Comparison of ENCODE assay signal across 1 cellular context in genomic region chr18:23572012-23572411, GRCh38.
TF ChIP-seq lines count a peak whose summit lies in the region.

No MANE protein-coding gene starts in this region.

TF ChIP-seq in HepG2, 621 proteins besides CTCF, POLR2A, EP300 and RAD21 (continued from another document):
- TF ChIP-seq ZNF407 (CRISPR knock-in tag; IDR thresholded peaks at IDR 0.05; ENCODE audit: not compliant biosample characterization): no peak
- no peak for TF ChIP-seq MYNN (CRISPR knock-in tag; IDR thresholded peaks at IDR 0.05; ENCODE audit: low read depth)
- TF ChIP-seq BCL6 (CRISPR knock-in tag; IDR thresholded peaks at IDR 0.05): peak; percentile 98
- no peak for TF ChIP-seq ZMYM3 (CRISPR knock-in tag; IDR thresholded peaks at IDR 0.05)
- no peak for TF ChIP-seq ZZZ3 (CRISPR knock-in tag; IDR thresholded peaks at IDR 0.05; ENCODE audit: borderline replicate concordance)
- TF ChIP-seq SETDB1 (CRISPR knock-in tag; IDR thresholded peaks at IDR 0.05; ENCODE audit: borderline replicate concordance): no peak
- no peak for TF ChIP-seq RARG (CRISPR knock-in tag; IDR thresholded peaks at IDR 0.05; ENCODE audit: low read depth)
- no peak for TF ChIP-seq MIXL1 (CRISPR knock-in tag; IDR thresholded peaks at IDR 0.05)
- TF ChIP-seq ZNF607 (CRISPR knock-in tag; IDR thresholded peaks at IDR 0.05; ENCODE audit: borderline replicate concordance): no peak
- no peak for TF ChIP-seq EHMT2 (IDR thresholded peaks at IDR 0.05; ENCODE audit: borderline replicate concordance, low read depth, low read length)
- TF ChIP-seq ZNF891 (CRISPR knock-in tag; IDR thresholded peaks at IDR 0.05): no peak
- TF ChIP-seq, protein P1, sequence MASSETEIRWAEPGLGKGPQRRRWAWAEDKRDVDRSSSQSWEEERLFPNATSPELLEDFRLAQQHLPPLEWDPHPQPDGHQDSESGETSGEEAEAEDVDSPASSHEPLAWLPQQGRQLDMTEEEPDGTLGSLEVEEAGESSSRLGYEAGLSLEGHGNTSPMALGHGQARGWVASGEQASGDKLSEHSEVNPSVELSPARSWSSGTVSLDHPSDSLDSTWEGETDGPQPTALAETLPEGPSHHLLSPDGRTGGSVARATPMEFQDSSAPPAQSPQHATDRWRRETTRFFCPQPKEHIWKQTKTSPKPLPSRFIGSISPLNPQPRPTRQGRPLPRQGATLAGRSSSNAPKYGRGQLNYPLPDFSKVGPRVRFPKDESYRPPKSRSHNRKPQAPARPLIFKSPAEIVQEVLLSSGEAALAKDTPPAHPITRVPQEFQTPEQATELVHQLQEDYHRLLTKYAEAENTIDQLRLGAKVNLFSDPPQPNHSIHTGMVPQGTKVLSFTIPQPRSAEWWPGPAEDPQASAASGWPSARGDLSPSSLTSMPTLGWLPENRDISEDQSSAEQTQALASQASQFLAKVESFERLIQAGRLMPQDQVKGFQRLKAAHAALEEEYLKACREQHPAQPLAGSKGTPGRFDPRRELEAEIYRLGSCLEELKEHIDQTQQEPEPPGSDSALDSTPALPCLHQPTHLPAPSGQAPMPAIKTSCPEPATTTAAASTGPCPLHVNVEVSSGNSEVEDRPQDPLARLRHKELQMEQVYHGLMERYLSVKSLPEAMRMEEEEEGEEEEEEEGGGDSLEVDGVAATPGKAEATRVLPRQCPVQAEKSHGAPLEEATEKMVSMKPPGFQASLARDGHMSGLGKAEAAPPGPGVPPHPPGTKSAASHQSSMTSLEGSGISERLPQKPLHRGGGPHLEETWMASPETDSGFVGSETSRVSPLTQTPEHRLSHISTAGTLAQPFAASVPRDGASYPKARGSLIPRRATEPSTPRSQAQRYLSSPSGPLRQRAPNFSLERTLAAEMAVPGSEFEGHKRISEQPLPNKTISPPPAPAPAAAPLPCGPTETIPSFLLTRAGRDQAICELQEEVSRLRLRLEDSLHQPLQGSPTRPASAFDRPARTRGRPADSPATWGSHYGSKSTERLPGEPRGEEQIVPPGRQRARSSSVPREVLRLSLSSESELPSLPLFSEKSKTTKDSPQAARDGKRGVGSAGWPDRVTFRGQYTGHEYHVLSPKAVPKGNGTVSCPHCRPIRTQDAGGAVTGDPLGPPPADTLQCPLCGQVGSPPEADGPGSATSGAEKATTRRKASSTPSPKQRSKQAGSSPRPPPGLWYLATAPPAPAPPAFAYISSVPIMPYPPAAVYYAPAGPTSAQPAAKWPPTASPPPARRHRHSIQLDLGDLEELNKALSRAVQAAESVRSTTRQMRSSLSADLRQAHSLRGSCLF (CRISPR knock-in tag; IDR thresholded peaks at IDR 0.05; ENCODE audit: borderline replicate concordance): no peak
- no peak for TF ChIP-seq ZBTB40 (IDR thresholded peaks at IDR 0.05)
- TF ChIP-seq ZBTB40 (CRISPR knock-in tag; IDR thresholded peaks at IDR 0.05): no peak
- no peak for TF ChIP-seq ZNF432 (CRISPR knock-in tag; IDR thresholded peaks at IDR 0.05; ENCODE audit: borderline replicate concordance)
- TF ChIP-seq CCAR2 (optimal IDR thresholded peaks at IDR 0.05; ENCODE audit: low read depth, low read length): no peak
- TF ChIP-seq XRCC5 (optimal IDR thresholded peaks at IDR 0.05; ENCODE audit: low read length): no peak
- no peak for TF ChIP-seq ZNF282 (IDR thresholded peaks at IDR 0.05; ENCODE audit: partially characterized antibody)
- no peak for TF ChIP-seq SIN3A (IDR thresholded peaks at IDR 0.05; ENCODE audit: borderline replicate concordance, low read depth, low read length)
- no peak for TF ChIP-seq RELA (CRISPR knock-in tag; IDR thresholded peaks at IDR 0.05)
- TF ChIP-seq ZNF773 (CRISPR knock-in tag; IDR thresholded peaks at IDR 0.05; ENCODE audit: borderline replicate concordance): no peak
- TF ChIP-seq ZNF766 (CRISPR knock-in tag; IDR thresholded peaks at IDR 0.05; ENCODE audit: borderline replicate concordance): no peak
- TF ChIP-seq ZNF20 (CRISPR knock-in tag; IDR thresholded peaks at IDR 0.05): no peak
- no peak for TF ChIP-seq KLF11 (CRISPR knock-in tag; IDR thresholded peaks at IDR 0.05)
- no peak for TF ChIP-seq ZFP62 (CRISPR knock-in tag; IDR thresholded peaks at IDR 0.05)
- TF ChIP-seq ZNF7 (CRISPR knock-in tag; IDR thresholded peaks at IDR 0.05): no peak
- TF ChIP-seq EZH2 (conservative IDR thresholded peaks at IDR 0.05; ENCODE audit: low read depth, low read length): no peak
- TF ChIP-seq, protein P2, sequence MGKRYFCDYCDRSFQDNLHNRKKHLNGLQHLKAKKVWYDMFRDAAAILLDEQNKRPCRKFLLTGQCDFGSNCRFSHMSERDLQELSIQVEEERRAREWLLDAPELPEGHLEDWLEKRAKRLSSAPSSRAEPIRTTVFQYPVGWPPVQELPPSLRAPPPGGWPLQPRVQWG (CRISPR knock-in tag; IDR thresholded peaks at IDR 0.05; ENCODE audit: borderline replicate concordance, low read depth): no peak
- no peak for TF ChIP-seq CREBL2 (CRISPR knock-in tag; IDR thresholded peaks at IDR 0.05; ENCODE audit: borderline replicate concordance)
- no peak for TF ChIP-seq ADNP (CRISPR knock-in tag; IDR thresholded peaks at IDR 0.05)
- TF ChIP-seq ZNF781 (CRISPR knock-in tag; IDR thresholded peaks at IDR 0.05; ENCODE audit: borderline replicate concordance, not compliant biosample characterization): no peak
- no peak for TF ChIP-seq MAX (IDR thresholded peaks at IDR 0.05)
- no peak for TF ChIP-seq MAFF (IDR thresholded peaks at IDR 0.05; ENCODE audit: low read depth, low read length)
- TF ChIP-seq PRPF4 (IDR thresholded peaks at IDR 0.05; ENCODE audit: low read depth, low read length, poor library complexity, severe bottlenecking): no peak
- TF ChIP-seq DR1 (CRISPR knock-in tag; IDR thresholded peaks at IDR 0.05): no peak
- no peak for TF ChIP-seq YEATS2 (CRISPR knock-in tag; IDR thresholded peaks at IDR 0.05; ENCODE audit: borderline replicate concordance)
- no peak for TF ChIP-seq POLR2AphosphoS5 (IDR thresholded peaks at IDR 0.05; ENCODE audit: low read depth, low read length)
- TF ChIP-seq ISL2 (CRISPR knock-in tag; IDR thresholded peaks at IDR 0.05): peak; percentile 62; the same call in 1 of the 2 replicates
- no peak for TF ChIP-seq AHR (CRISPR knock-in tag; IDR thresholded peaks at IDR 0.05)
